In genomic region chr11:64867748-64868462, GRCh38 we compare ENCODE assay signal across 10 cellular contexts. TPM values are rescaled to one million over a fixed set of nuclear protein-coding genes. Genes with fewer than 3 reads are reported as not detected.
DNase-seq lines count a peak whose midpoint lies in the region; ATAC-seq and TF ChIP-seq lines count a peak whose summit lies in the region.
"Had no signal": no experiment of that assay in that cellular context is flagged by ENCODE, and none has a peak within 500 bp of the region (broad histone marks: within the 10 kb centered on the region; RNA-seq: fewer than 3 reads in every experiment).

No MANE protein-coding gene starts in this region.

- no peaks in the 10 kb centered on the region for H3K9me3 ChIP-seq in subcutaneous abdominal adipose tissue (ENCODE audit: control insufficient read depth in 5 of 5, low read length in 5 of 5)

- intact Hi-C loops in lower leg skin (cut with DNase I; ENCODE audit: low total_unique reads), result no loop called here

- H3K36me3 ChIP-seq in subcutaneous abdominal adipose tissue (ENCODE audit: control insufficient read depth in 5 of 5, insufficient read depth in 5 of 5, low read length in 5 of 5), result peaks cover 0 to 38% (median 34%) of the 10 kb centered on the region in 5 donors

- H3K9me3 Mint-ChIP-seq in immature natural killer cell, result no peaks in the 10 kb centered on the region

- peaks cover 3 to 24% (median 16%) of the 10 kb centered on the region in 3 donors for H3K36me3 Mint-ChIP-seq in immature natural killer cell

- H3K27me3 ChIP-seq in subcutaneous abdominal adipose tissue (ENCODE audit: control insufficient read depth in 5 of 5, insufficient read depth in 4 of 5, low read length in 5 of 5), result no peaks in the 10 kb centered on the region

- TF ChIP-seq POLR2A in lower leg skin (IDR thresholded peaks at IDR 0.05), result no peak

- peak overlapping the region in 1 of 5 donors; percentile 56 for H3K9ac ChIP-seq in subcutaneous abdominal adipose tissue (ENCODE audit: low read length in 5 of 5)

- peaks cover 92 to 95% of the 10 kb centered on the region in 2 donors for H3K4me1 Mint-ChIP-seq in immature natural killer cell

- ATAC-seq in GM21390 (IDR thresholded peaks at IDR 0.05; ENCODE audit: unreplicated experiment), result no peak

- H3K4me3 Mint-ChIP-seq in immature natural killer cell, result peak overlapping the region; percentile 71 to 90 (median 76)

- H3K27ac ChIP-seq in subcutaneous abdominal adipose tissue (ENCODE audit: low read depth, low read length), result peak overlapping the region; percentile 98

- DNase-seq in activated CD8-positive, alpha-beta memory T cell treated with anti-CD3 and anti-CD28 coated beads for 24 hours, result peak; percentile 68
- DNase-seq in activated CD8-positive, alpha-beta memory T cell treated with anti-CD3 and anti-CD28 coated beads, Interleukin-2, amount 50 U/mL, for 48 hours, result no peak
- DNase-seq in activated T-cell treated with anti-CD3 and anti-CD28 coated beads, Interleukin-2, amount 50 U/mL, for 48 hours, result peak; percentile 49 to 57
- no peak for DNase-seq in immature natural killer cell
- no peak for DNase-seq in lower leg skin (ENCODE audit: low spot score in 2 of 2)
- no peak for DNase-seq in effector CD8-positive, alpha-beta T cell (lab: John Stamatoyannopoulos, UW)
- DNase-seq: GOT3, NCI-H446 had no signal

- 62 to 70% methylated on average over 28 of the region's 28 CpGs for WGBS in lower leg skin, 2 donors

- H3K27ac Mint-ChIP-seq in immature natural killer cell, result peak overlapping the region; percentile 80 to 93 (median 92)

- peaks cover 9 to 16% (median 16%) of the 10 kb centered on the region in 3 donors for H3K27me3 Mint-ChIP-seq in immature natural killer cell (ENCODE audit: low read depth in 3 of 3)

- H3K4me1 ChIP-seq in subcutaneous abdominal adipose tissue (ENCODE audit: control insufficient read depth in 5 of 5, insufficient read depth in 5 of 5, low read length in 5 of 5), result peaks cover 43 to 81% (median 73%) of the 10 kb centered on the region in 5 donors

- H3K4me3 ChIP-seq in subcutaneous abdominal adipose tissue (ENCODE audit: low read depth in 1 of 5, low read length in 5 of 5) (no peak overlapping the region), lower leg skin (ENCODE audit: low read depth, poor library complexity, severe bottlenecking) (no peak overlapping the region)

- TF ChIP-seq CTCF in lower leg skin (IDR thresholded peaks at IDR 0.05), result no peak

RNA-seq across cellular contexts. Expression of gene EHD1, which starts 10.5 kb away (rescaled TPM):
- polyA plus RNA-seq in immature natural killer cell, result 100 to 1,000 TPM; 136 to 247 (median 160) TPM
- total RNA-seq in lower leg skin, result 10 to 100 TPM; 81.0 to 98.9 (median 90.5) TPM

RNA-seq across cellular contexts. Expression of gene CDC42BPG, which starts 23.5 kb away (rescaled TPM):
- under 1 TPM in 2 of 3 donors, not detected in 1; 0.13 to 0.22 TPM for polyA plus RNA-seq in immature natural killer cell
- total RNA-seq in lower leg skin, result 10 to 100 TPM; 40.3 to 81.3 (median 50.1) TPM

RNA-seq across cellular contexts. Expression of gene ATG2A, which starts 49.1 kb away (rescaled TPM):
- polyA plus RNA-seq in immature natural killer cell, result 10 to 100 TPM in 1 of 3 donors, 1 to 10 TPM in 2; 3.7 to 10.0 (median 6.7) TPM
- 100 to 1,000 TPM in 1 of 4 donors, 10 to 100 TPM in 3; 73.8 to 118 (median 91.2) TPM for total RNA-seq in lower leg skin

RNA-seq across cellular contexts. Expression of gene PPP2R5B, which starts 56.6 kb away (rescaled TPM):
- 10 to 100 TPM in 2 of 3 donors, 1 to 10 TPM in 1; 7.8 to 14.6 (median 14.0) TPM for polyA plus RNA-seq in immature natural killer cell
- total RNA-seq in lower leg skin, result 10 to 100 TPM; 21.8 to 43.6 (median 34.0) TPM

RNA-seq across cellular contexts. Expression of gene MEN1, which starts 57.6 kb away (rescaled TPM):
- polyA plus RNA-seq in immature natural killer cell, result 10 to 100 TPM; 15.3 to 36.1 (median 27.1) TPM
- total RNA-seq in lower leg skin, result 10 to 100 TPM; 20.5 to 42.7 (median 32.2) TPM

Comparison
In these comparisons a context has a peak if more than half of its experiments do, and no peak if none do; other contexts are left out.
1. DNase-seq: peak in activated CD8-positive, alpha-beta memory T cell treated with anti-CD3 and anti-CD28 coated beads for 24 hours (single experiment) and activated T-cell treated with anti-CD3 and anti-CD28 coated beads, Interleukin-2, amount 50 U/mL, for 48 hours (2 of 2); none in activated CD8-positive, alpha-beta memory T cell treated with anti-CD3 and anti-CD28 coated beads, Interleukin-2, amount 50 U/mL, for 48 hours (single experiment), immature natural killer cell (0 of 3), lower leg skin (0 of 2) and effector CD8-positive, alpha-beta T cell (single experiment).